Comparison of ENCODE assay signal across 17 cellular contexts in genomic region chr11:108472681-108473080, GRCh38. TPM values are rescaled to one million over a fixed set of nuclear protein-coding genes. Genes with fewer than 3 reads are reported as not detected.
A peak's percentile ranks its signal among the peaks of the same experiment; 100 is the strongest.
DNase-seq lines count a peak whose midpoint lies in the region; ATAC-seq and TF ChIP-seq lines count a peak whose summit lies in the region.
"Had no signal": no experiment of that assay in that cellular context is flagged by ENCODE, and none has a peak within 500 bp of the region (broad histone marks: within the 10 kb centered on the region; RNA-seq: fewer than 3 reads in every experiment).

No MANE protein-coding gene starts in this region.

- dilution Hi-C loops in mammary epithelial cell (cut with HindIII; ENCODE audit: low sequenced_read_pairs) = no loop called here

- peak overlapping the region; percentile 49 for H3K27ac Mint-ChIP-seq in central memory CD8-positive, alpha-beta T cell (ENCODE audit: low read depth)
- no peak overlapping the region for H3K27ac Mint-ChIP-seq in stimulated activated naive CD8-positive, alpha-beta T cell treated with anti-CD3 and anti-CD28 coated beads, Interleukin-15, amount 100 ng/mL, for 72 hours
- H3K27ac Mint-ChIP-seq: CD4-positive, alpha-beta memory T cell had no signal

- H3K27ac ChIP-seq in mammary epithelial cell (ENCODE audit: insufficient read depth, low read depth, low read length) (no peak overlapping the region), breast epithelium (no peak overlapping the region)
- H3K27ac ChIP-seq: 22Rv1, GM23248 had no signal

- H2AFZ ChIP-seq in mammary epithelial cell (ENCODE audit: low read depth, low read length) = peak overlapping the region; percentile 15
- H2AFZ ChIP-seq: GM23248 had no signal

- H3K9me3 ChIP-seq in mammary epithelial cell (replicated peaks; ENCODE audit: insufficient read depth, low read length) = no peaks in the 10 kb centered on the region
- no peaks in the 10 kb centered on the region for H3K9me3 ChIP-seq in breast epithelium

- H3K4me3 ChIP-seq in mammary epithelial cell (replicated peaks in 1 of 3; ENCODE audit: insufficient read depth in 1 of 3, low read depth in 2 of 3, low read length in 3 of 3) = no peak overlapping the region
- no peak overlapping the region for H3K4me3 ChIP-seq in breast epithelium
- no peak overlapping the region for H3K4me3 ChIP-seq in AG10803 (ENCODE audit: low read length)
- H3K4me3 ChIP-seq: GM23248 had no signal

- H4K20me1 ChIP-seq in mammary epithelial cell (ENCODE audit: insufficient read depth, low read length) = no peaks in the 10 kb centered on the region

- H3K36me3 ChIP-seq in mammary epithelial cell (ENCODE audit: insufficient read depth, low read length) (peaks cover 2% of the 10 kb centered on the region), breast epithelium (no peaks in the 10 kb centered on the region)

- H3K4me1 ChIP-seq in mammary epithelial cell (ENCODE audit: insufficient read depth, low read length) (peaks cover 3% of the 10 kb centered on the region), breast epithelium (no peaks in the 10 kb centered on the region)

- no peak overlapping the region for H3K4me2 ChIP-seq in mammary epithelial cell (ENCODE audit: insufficient read depth, low read depth, low read length)

- H3K4me1 Mint-ChIP-seq in central memory CD8-positive, alpha-beta T cell = no peaks in the 10 kb centered on the region
- no peaks in the 10 kb centered on the region for H3K4me1 Mint-ChIP-seq in stimulated activated naive CD8-positive, alpha-beta T cell treated with anti-CD3 and anti-CD28 coated beads, Interleukin-15, amount 100 ng/mL, for 72 hours

- no TSS peak for BruUV-seq in mammary epithelial cell (replicated peaks; lab: Mats Ljungman, UMichigan)

- H3K9me3 Mint-ChIP-seq in central memory CD8-positive, alpha-beta T cell = no peaks in the 10 kb centered on the region
- no peaks in the 10 kb centered on the region for H3K9me3 Mint-ChIP-seq in stimulated activated naive CD8-positive, alpha-beta T cell treated with anti-CD3 and anti-CD28 coated beads, Interleukin-15, amount 100 ng/mL, for 72 hours
- H3K9me3 Mint-ChIP-seq: CD4-positive, alpha-beta memory T cell had no signal

- no peak for ATAC-seq in central memory CD8-positive, alpha-beta T cell (replicated peaks; ENCODE audit: extremely low read depth, poor library complexity, severe bottlenecking)
- ATAC-seq in stimulated activated naive CD8-positive, alpha-beta T cell treated with anti-CD3 and anti-CD28 coated beads, Interleukin-15, amount 100 ng/mL, for 72 hours = no peak

- CTCF ChIA-PET in mammary epithelial cell (lab: Charles Lee; ENCODE audit: low non-redundant PET) = no interaction called here

- DNase-seq in mammary epithelial cell = no peak
- DNase-seq in breast epithelium (ENCODE audit: low spot score in 2 of 2) = no peak
- DNase-seq in AG10803 (ENCODE audit: low read depth) = peak; percentile 63
- no peak for DNase-seq in central memory CD8-positive, alpha-beta T cell (ENCODE audit: low spot score in 2 of 2)
- DNase-seq in fibroblast of gingiva (ENCODE audit: low read depth) = peak; percentile 75
- no peak for DNase-seq in activated naive CD4-positive, alpha-beta T cell treated with anti-CD3 and anti-CD28 coated beads, Interleukin-2, amount 50 U/mL, for 16 hours
- DNase-seq in stimulated activated naive CD8-positive, alpha-beta T cell treated with anti-CD3 and anti-CD28 coated beads, Interleukin-15, amount 100 ng/mL, for 72 hours = no peak
- DNase-seq in activated T-cell treated with anti-CD3 and anti-CD28 coated beads, Interleukin-2, amount 50 U/mL, for 48 hours = no peak
- DNase-seq: C1 segment of cervical spinal cord; CD4-positive, alpha-beta memory T cell; COR-L47; DMS153; DND-41; GM23248; H7; HCEC 1CT had no signal

- no peaks in the 10 kb centered on the region for H3K27me3 ChIP-seq in mammary epithelial cell (ENCODE audit: insufficient read depth, low read length)
- H3K27me3 ChIP-seq in breast epithelium = no peaks in the 10 kb centered on the region

- H3K4me3 Mint-ChIP-seq in central memory CD8-positive, alpha-beta T cell = no peak overlapping the region
- no peak overlapping the region for H3K4me3 Mint-ChIP-seq in stimulated activated naive CD8-positive, alpha-beta T cell treated with anti-CD3 and anti-CD28 coated beads, Interleukin-15, amount 100 ng/mL, for 72 hours
- H3K4me3 Mint-ChIP-seq: CD4-positive, alpha-beta memory T cell had no signal

- intact Hi-C loops in mammary epithelial cell (cut with micrococcal nuclease) (no loop called here), breast epithelium (cut with DNase I; ENCODE audit: low total_unique reads) (no loop called here)

- no peak for TF ChIP-seq CTCF in mammary epithelial cell (conservative IDR thresholded peaks at IDR 0.05 in 1 of 2, IDR thresholded peaks at IDR 0.05 in 1 of 2; ENCODE audit: extremely low read depth in 1 of 2, insufficient read depth in 1 of 2, low read depth in 1 of 2, low read length in 2 of 2)
- TF ChIP-seq CTCF in breast epithelium (IDR thresholded peaks at IDR 0.05) = no peak
- no peak for TF ChIP-seq CTCF in AG10803 (conservative IDR thresholded peaks at IDR 0.05; ENCODE audit: low read length)

- in situ Hi-C loops in mammary epithelial cell (cut with MboI; ENCODE audit: low sequenced_read_pairs in 2 of 2) = no loop called here

- no peaks in the 10 kb centered on the region for H3K79me2 ChIP-seq in mammary epithelial cell (ENCODE audit: insufficient read depth, low read length)

- 0% methylated on average over 1 of the region's 1 CpG for WGBS in mammary epithelial cell (ENCODE audit: low coverage, missing lambda C conversion rate)

- H3K36me3 Mint-ChIP-seq in central memory CD8-positive, alpha-beta T cell (ENCODE audit: insufficient read depth) = peaks cover 20% of the 10 kb centered on the region

- no peaks in the 10 kb centered on the region for H3K27me3 Mint-ChIP-seq in central memory CD8-positive, alpha-beta T cell
- no peaks in the 10 kb centered on the region for H3K27me3 Mint-ChIP-seq in stimulated activated naive CD8-positive, alpha-beta T cell treated with anti-CD3 and anti-CD28 coated beads, Interleukin-15, amount 100 ng/mL, for 72 hours
- H3K27me3 Mint-ChIP-seq: CD4-positive, alpha-beta memory T cell had no signal

- H3K9ac ChIP-seq in mammary epithelial cell (ENCODE audit: insufficient read depth, low read length) = no peak overlapping the region
- H3K9ac ChIP-seq: GM23248 had no signal

- TF ChIP-seq POLR2A in breast epithelium (IDR thresholded peaks at IDR 0.05) = no peak

RNA-seq across cellular contexts. Expression of gene C11orf65, which starts 5.4 kb away (rescaled TPM):
- total RNA-seq in mammary epithelial cell (1 to 10 TPM in 1 of 2 donors, under 1 TPM in 1; 0.67 to 1.1 TPM), breast epithelium (1 to 10 TPM in 1 of 3 donors, under 1 TPM in 2; 0.32 to 1.9 (median 0.66) TPM)
- 0.20 TPM for polyA plus RNA-seq in mammary epithelial cell
- not detected for polyA minus RNA-seq in mammary epithelial cell
- total RNA-seq: GM23248 had no signal

RNA-seq across cellular contexts. Expression of gene POGLUT3, which starts 25.5 kb away (rescaled TPM):
- 1 to 10 TPM; 1.3 to 4.2 TPM for total RNA-seq in mammary epithelial cell
- 2.8 TPM for polyA plus RNA-seq in mammary epithelial cell
- polyA minus RNA-seq in mammary epithelial cell = not detected
- 10 to 100 TPM; 11.4 to 26.1 (median 20.3) TPM for total RNA-seq in breast epithelium

Comparison
In these comparisons a context has a peak if more than half of its experiments do, and no peak if none do; other contexts are left out.
1. DNase-seq: peak in AG10803 (single experiment) and fibroblast of gingiva (single experiment); none in mammary epithelial cell (single experiment), breast epithelium (0 of 2), central memory CD8-positive, alpha-beta T cell (0 of 2), activated naive CD4-positive, alpha-beta T cell treated with anti-CD3 and anti-CD28 coated beads, Interleukin-2, amount 50 U/mL, for 16 hours (single experiment), stimulated activated naive CD8-positive, alpha-beta T cell treated with anti-CD3 and anti-CD28 coated beads, Interleukin-15, amount 100 ng/mL, for 72 hours (0 of 2) and activated T-cell treated with anti-CD3 and anti-CD28 coated beads, Interleukin-2, amount 50 U/mL, for 48 hours (0 of 2).